ENCODE assay signal across 8 cellular contexts in the genomic region with DNA sequence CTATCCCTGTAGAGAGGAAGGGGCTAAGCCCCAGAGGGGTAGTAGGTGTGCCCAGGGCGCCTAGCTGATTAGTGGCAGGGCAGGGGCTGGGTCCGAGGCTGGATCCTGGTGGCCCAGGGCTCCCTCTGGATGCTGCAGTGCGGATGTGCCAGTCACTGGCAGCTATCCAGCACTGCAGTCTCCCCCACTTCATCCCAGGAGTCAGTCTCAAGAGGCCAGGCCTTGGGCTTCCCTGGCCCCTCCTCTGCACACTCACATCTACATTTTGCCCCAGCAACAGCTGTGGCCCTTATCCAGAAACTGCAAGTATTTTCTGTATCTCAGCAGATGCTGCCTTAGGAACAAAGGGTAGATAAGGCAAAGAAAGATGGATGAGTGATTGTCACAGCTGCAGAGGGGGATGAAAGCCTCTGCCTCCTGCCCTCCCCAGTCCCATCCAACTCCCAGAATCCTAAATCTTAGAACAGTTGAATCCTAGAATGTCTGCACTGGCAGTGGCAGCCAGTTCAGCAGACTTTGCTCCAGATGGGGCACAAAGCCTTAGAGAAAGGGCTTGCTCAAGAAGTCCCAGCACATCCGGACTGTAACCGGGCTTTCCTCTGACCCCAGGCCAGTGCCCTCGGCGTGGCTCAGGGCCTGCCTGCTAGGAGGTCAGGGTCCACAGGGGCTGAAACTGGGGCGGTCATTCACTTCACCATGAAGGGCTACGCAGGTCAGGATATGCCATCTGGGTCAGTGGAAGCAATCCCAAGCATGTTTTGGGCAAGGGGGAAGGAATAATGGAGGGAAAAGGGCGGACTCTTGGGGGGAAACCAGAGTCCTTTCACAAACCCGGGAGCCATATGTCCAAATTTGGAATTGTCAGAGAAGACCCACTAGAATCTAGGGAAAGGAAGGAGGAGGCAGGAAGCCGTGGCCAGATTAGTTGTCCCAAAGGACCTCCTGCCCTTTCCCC. TPM values are rescaled to one million over a fixed set of nuclear protein-coding genes. Genes with fewer than 3 reads are reported as not detected.
A peak's percentile ranks its signal among the peaks of the same experiment; 100 is the strongest.
DNase-seq lines count a peak whose midpoint lies in the region; ATAC-seq and TF ChIP-seq lines count a peak whose summit lies in the region.

No MANE protein-coding gene starts in this region.

- H3K9me3 Mint-ChIP-seq in memory B cell: no peaks in the 10 kb centered on the region

- no TSS peak for BruUV-seq in OCI-LY7 (replicated peaks; lab: Mats Ljungman, UMichigan)

- 0 out of 2 replicates have a peak, but pooled peaks have one; percentile 1 for TF ChIP-seq CTCF in OCI-LY7 (conservative IDR thresholded peaks at IDR 0.05; ENCODE audit: low read length)

- H3K27me3 Mint-ChIP-seq in memory B cell: no peaks in the 10 kb centered on the region

- H2AFZ ChIP-seq in OCI-LY7 (ENCODE audit: low read length): peak overlapping the region; percentile 72

- POLR2A ChIA-PET in OCI-LY7 (lab: Charles Lee): interaction anchor here (1.0 kb wide), 1 partner anchor 24 kb away, joined by 3 read pairs; no protein-coding TSS in a partner anchor

- H4K20me1 ChIP-seq in OCI-LY7 (ENCODE audit: insufficient read depth, low read length): no peaks in the 10 kb centered on the region

- peak overlapping the region; percentile 78 for H3K27ac Mint-ChIP-seq in memory B cell

- CTCF ChIA-PET in OCI-LY7 (lab: Charles Lee; ENCODE audit: unreplicated experiment): interaction anchor here (0.9 to 1.7 kb wide), 2 partner anchors 30 to 41 kb away, joined by 3 to 4 read pairs; no protein-coding TSS in a partner anchor

- H3K4me1 Mint-ChIP-seq in memory B cell: peaks cover 63% of the 10 kb centered on the region

- H3K36me3 Mint-ChIP-seq in memory B cell: peaks cover 5% of the 10 kb centered on the region

- H3K36me3 ChIP-seq in OCI-LY7 (ENCODE audit: insufficient read depth, low read length) (no peaks in the 10 kb centered on the region), urinary bladder (ENCODE audit: insufficient read depth) (no peaks in the 10 kb centered on the region)

- H3K9me3 ChIP-seq in OCI-LY7 (ENCODE audit: low read length): no peaks in the 10 kb centered on the region

- H3K4me1 ChIP-seq in OCI-LY7 (ENCODE audit: insufficient read depth, low read length, poor library complexity, severe bottlenecking) (peaks cover 88% of the 10 kb centered on the region), urinary bladder (ENCODE audit: insufficient read depth) (no peaks in the 10 kb centered on the region)

- H3K4me3 Mint-ChIP-seq in memory B cell: peak overlapping the region; percentile 96

- 19% methylated on average over 12 of the region's 12 CpGs for WGBS in urinary bladder

- H3K4me2 ChIP-seq in OCI-LY7 (ENCODE audit: low read length): peak overlapping the region; percentile 68

- H3K4me3 ChIP-seq in OCI-LY7 (ENCODE audit: low read depth, low read length, poor library complexity, severe bottlenecking): peak overlapping the region; percentile 34
- H3K4me3 ChIP-seq in urinary bladder (ENCODE audit: low read depth, low read length): peak overlapping the region; percentile 86

- intact Hi-C loops in OCI-LY7 (cut with micrococcal nuclease; ENCODE audit: unreplicated experiment): loop anchor here (2.0 to 10.0 kb wide), 2 partner anchors 23 to 661 kb away; no protein-coding TSS in a partner anchor

- H3K9me2 ChIP-seq in OCI-LY7 (ENCODE audit: insufficient read depth, low read length): no peaks in the 10 kb centered on the region

- ATAC-seq in HG02588 (IDR thresholded peaks at IDR 0.05; ENCODE audit: unreplicated experiment): peak; percentile 14
- peak; percentile 30 for ATAC-seq in memory B cell (ENCODE audit: low read depth)

- peak; percentile 7 for DNase-seq in NCI-H1092 treated with DMSO at 0.1 percent for 48 hours (lab: John Stamatoyannopoulos, UW)
- no peak for DNase-seq in NCI-H1092 (lab: John Stamatoyannopoulos, UW)
- peak; percentile 41 for DNase-seq in OCI-LY7 (ENCODE audit: low spot score)
- no peak for DNase-seq in memory B cell (ENCODE audit: low spot score in 2 of 2)
- no peak for DNase-seq in NCI-H1694 treated with DMSO at 0.1 percent for 48 hours (lab: John Stamatoyannopoulos, UW)

- H3K27ac ChIP-seq in OCI-LY7 (ENCODE audit: low read depth, low read length, poor library complexity, severe bottlenecking) (peak overlapping the region; percentile 68), cingulate gyrus (ENCODE audit: low read depth, low read length) (peak overlapping the region; percentile 87), urinary bladder (ENCODE audit: low read depth) (peak overlapping the region; percentile 61)

- H3K79me2 ChIP-seq in OCI-LY7 (ENCODE audit: insufficient read depth, low read depth, low read length): no peaks in the 10 kb centered on the region

RNA-seq across cellular contexts. Expression of a gene that starts 1.5 kb away (rescaled TPM):
- total RNA-seq in OCI-LY7 (2014; rRNA removed; shearing (Covaris generic)): 26.1 and 35.6 TPM in 2 replicates
- total RNA-seq in OCI-LY7 (2022) (52.9 and 74.1 TPM in 2 replicates), urinary bladder (275 TPM)
- 426 TPM for polyA plus RNA-seq in urinary bladder

Comparison
In these comparisons a context has a peak if more than half of its experiments do, and no peak if none do; other contexts are left out.
1. DNase-seq: peak in NCI-H1092 treated with DMSO at 0.1 percent for 48 hours (single experiment) and OCI-LY7 (single experiment); none in NCI-H1092 (single experiment), memory B cell (0 of 2) and NCI-H1694 treated with DMSO at 0.1 percent for 48 hours (single experiment).
2. Peak in every context shown above with its lines, with median percentiles within 50 percentile points of each other: H3K27ac ChIP-seq.